23 cellular contexts compared by ENCODE assay signal in genomic region chr21:14617836-14618235, GRCh38.
DNase-seq lines count a peak whose midpoint lies in the region; ATAC-seq lines count a peak whose summit lies in the region.
"Had no signal": no experiment of that assay in that cellular context is flagged by ENCODE, and none has a peak within 500 bp of the region (broad histone marks: within the 10 kb centered on the region; RNA-seq: fewer than 3 reads in every experiment).

No MANE protein-coding gene starts in this region.

- 0 out of 22 replicates have a peak overlapping the region, but pooled peaks of 1 of the 11 experiments have one; percentile 12 for H3K27ac ChIP-seq in BLaER1 treated with 17β-estradiol and CSF1 and Interleukin-3, amounts not matched to agents 10 nM and 100 nM
- peak overlapping the region; percentile 96 for H3K27ac ChIP-seq in HUES6 (ENCODE audit: low read depth, low read length)
- H3K27ac ChIP-seq: esophagus muscularis mucosa, gastroesophageal sphincter, uterus had no signal

- no peak overlapping the region for H3K9ac ChIP-seq in BLaER1 treated with 17β-estradiol and CSF1 and Interleukin-3, amounts not matched to agents 10 nM and 100 nM
- H3K9ac ChIP-seq in HUES6 (ENCODE audit: low read length) = no peak overlapping the region

- H3K27me3 ChIP-seq in BLaER1 treated with 17β-estradiol and CSF1 and Interleukin-3, amounts not matched to agents 10 nM and 100 nM = no peaks in the 10 kb centered on the region
- no peaks in the 10 kb centered on the region for H3K27me3 ChIP-seq in HUES6 (ENCODE audit: control insufficient read depth, insufficient read depth, low read length)
- H3K27me3 ChIP-seq: esophagus muscularis mucosa, gastroesophageal sphincter, uterus had no signal

- H3K4me2 ChIP-seq in BLaER1 treated with 17β-estradiol and CSF1 and Interleukin-3, amounts not matched to agents 10 nM and 100 nM = peak overlapping the region in 6 of 11 experiments; percentile 2 to 33 (median 23); a peak in 6 of 22 replicates

- H3K4me1 ChIP-seq in BLaER1 treated with 17β-estradiol and CSF1 and Interleukin-3, amounts not matched to agents 10 nM and 100 nM = peaks cover 0 to 23% (median 8%) of the 10 kb centered on the region in 10 experiments; a peak in 10 of 20 replicates
- peaks cover 54% of the 10 kb centered on the region for H3K4me1 ChIP-seq in HUES6 (ENCODE audit: control insufficient read depth, insufficient read depth, low read length)
- H3K4me1 ChIP-seq: uterus had no signal

- DNase-seq in NOMO-1 treated with DMSO at 0.1 percent for 48 hours (lab: John Stamatoyannopoulos, UW; ENCODE audit: unreplicated experiment) = peak; percentile 34
- DNase-seq in fibroblast of peridontal ligament (ENCODE audit: extremely low read depth) = peak; percentile 1
- no peak for DNase-seq in T-helper 2 cell
- DNase-seq in GOT3 (lab: John Stamatoyannopoulos, UW) = no peak
- no peak for DNase-seq in kidney tubule cell (ENCODE audit: low spot score)
- DNase-seq in sciatic nerve (ENCODE audit: low spot score) = no peak
- DNase-seq: activated CD4-positive, alpha-beta T cell treated with anti-CD3 and anti-CD28 coated beads for 36 hours; activated T-cell treated with anti-CD3 and anti-CD28 coated beads, Interleukin-2, amount 50 U/mL, for 24 hours; CD4-positive, alpha-beta T cell; effector memory CD8-positive, alpha-beta T cell; hippocampal formation; midbrain; naive thymus-derived CD8-positive, alpha-beta T cell; NCI-H1092; NCI-H187; stimulated activated CD4-positive, alpha-beta T cell treated with anti-CD3 and anti-CD28 coated beads, Interleukin-4, amount 100 ng/mL, for 1 hour; stimulated activated naive CD4-positive, alpha-beta T cell; T-helper 1 cell; uterus had no signal

- H4K20me1 ChIP-seq in BLaER1 treated with 17β-estradiol and CSF1 and Interleukin-3, amounts not matched to agents 10 nM and 100 nM = no peaks in the 10 kb centered on the region

- H3K9me3 ChIP-seq in BLaER1 treated with 17β-estradiol and CSF1 and Interleukin-3, amounts not matched to agents 10 nM and 100 nM (replicated peaks in 1 of 11) = peaks cover 0 to 43% (median 11%) of the 10 kb centered on the region in 11 experiments; a peak in 14 of 22 replicates
- peaks cover 29% of the 10 kb centered on the region for H3K9me3 ChIP-seq in HUES6 (ENCODE audit: control insufficient read depth, insufficient read depth, low read depth, low read length)
- H3K9me3 ChIP-seq: uterus had no signal

- no peaks in the 10 kb centered on the region; a peak in 1 of 22 replicates for H3K36me3 ChIP-seq in BLaER1 treated with 17β-estradiol and CSF1 and Interleukin-3, amounts not matched to agents 10 nM and 100 nM
- H3K36me3 ChIP-seq in HUES6 (ENCODE audit: control insufficient read depth, insufficient read depth, low read length) = peaks cover 8% of the 10 kb centered on the region; the same call in 1 of the 2 replicates
- H3K36me3 ChIP-seq: esophagus muscularis mucosa, gastroesophageal sphincter, uterus had no signal

- ATAC-seq in sciatic nerve = no peak
- ATAC-seq: activated CD4-positive, alpha-beta T cell treated with anti-CD3 and anti-CD28 coated beads for 36 hours; gastroesophageal sphincter; naive thymus-derived CD8-positive, alpha-beta T cell had no signal

- H3K4me3 ChIP-seq in BLaER1 treated with 17β-estradiol and CSF1 and Interleukin-3, amounts not matched to agents 10 nM and 100 nM = no peak overlapping the region
- H3K4me3 ChIP-seq in HUES6 (ENCODE audit: low read depth, low read length) = no peak overlapping the region
- H3K4me3 ChIP-seq: esophagus muscularis mucosa, gastroesophageal sphincter, uterus had no signal

- intact Hi-C loops in sciatic nerve (cut with DNase I) = no loop called here

Comparison
In these comparisons a context has a peak if more than half of its experiments do, and no peak if none do; other contexts are left out.
1. DNase-seq: peak in NOMO-1 treated with DMSO at 0.1 percent for 48 hours (single experiment) and fibroblast of peridontal ligament (single experiment); none in T-helper 2 cell (0 of 5), GOT3 (single experiment), kidney tubule cell (single experiment) and sciatic nerve (single experiment).